ENCODE assay signal across 1 cellular context in the genomic region with DNA sequence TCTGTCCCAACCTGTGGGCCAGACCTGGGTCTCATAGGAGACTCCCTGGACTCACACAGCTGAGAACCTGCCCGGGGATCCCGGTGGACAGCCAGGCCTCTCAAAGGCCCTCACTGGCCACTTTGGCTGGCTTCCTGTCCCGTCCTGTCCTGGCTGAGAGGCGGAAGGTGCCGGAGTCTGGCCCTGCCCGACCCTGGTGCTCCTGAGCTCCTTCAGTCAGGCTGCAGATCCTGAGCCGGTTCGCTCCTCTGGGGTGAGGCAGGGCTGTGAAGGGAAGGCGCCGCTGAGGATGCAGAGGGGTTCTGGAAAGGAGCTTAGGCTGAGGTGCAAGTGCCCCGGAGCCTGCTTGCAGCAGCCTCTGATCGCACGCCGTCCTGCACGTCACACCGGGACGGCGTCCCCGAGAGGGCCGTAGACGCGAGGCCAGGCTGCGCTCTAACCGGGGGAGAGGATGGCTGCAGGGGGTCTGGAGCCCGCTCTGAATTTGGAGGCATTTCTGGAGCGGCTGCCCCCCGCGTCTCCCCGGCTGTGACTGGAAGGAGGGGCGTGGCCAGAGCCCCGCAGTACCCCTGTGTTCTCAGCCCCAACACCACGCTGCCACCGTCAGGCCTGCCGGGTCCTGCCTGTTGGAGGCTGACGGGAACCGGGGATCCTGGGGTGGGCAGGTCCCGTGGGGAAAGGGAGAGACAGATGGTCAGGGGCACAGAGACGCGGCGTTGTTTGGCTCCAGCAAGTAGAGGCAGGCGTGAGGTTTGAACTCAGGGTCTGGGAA.
TF ChIP-seq lines count a peak whose summit lies in the region.

No MANE protein-coding gene starts in this region.

TF ChIP-seq in IMR-90, 13 proteins besides CTCF, POLR2A, EP300 and RAD21:
- TF ChIP-seq RFX5 (IDR thresholded peaks at IDR 0.05; ENCODE audit: low read depth, low read length) = no peak
- TF ChIP-seq BHLHE40 (IDR thresholded peaks at IDR 0.05; ENCODE audit: low read depth, low read length) = no peak
- TF ChIP-seq, protein P1, sequence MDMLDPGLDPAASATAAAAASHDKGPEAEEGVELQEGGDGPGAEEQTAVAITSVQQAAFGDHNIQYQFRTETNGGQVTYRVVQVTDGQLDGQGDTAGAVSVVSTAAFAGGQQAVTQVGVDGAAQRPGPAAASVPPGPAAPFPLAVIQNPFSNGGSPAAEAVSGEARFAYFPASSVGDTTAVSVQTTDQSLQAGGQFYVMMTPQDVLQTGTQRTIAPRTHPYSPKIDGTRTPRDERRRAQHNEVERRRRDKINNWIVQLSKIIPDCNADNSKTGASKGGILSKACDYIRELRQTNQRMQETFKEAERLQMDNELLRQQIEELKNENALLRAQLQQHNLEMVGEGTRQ (IDR thresholded peaks at IDR 0.05; ENCODE audit: low read depth, low read length) = no peak
- TF ChIP-seq FOS (IDR thresholded peaks at IDR 0.05; ENCODE audit: low read depth, low read length) = no peak
- TF ChIP-seq MAFK (IDR thresholded peaks at IDR 0.05; ENCODE audit: low read depth, low read length) = no peak
TF ChIP-seq in IMR-90: peak in this region for 0.
